ENCODE assay signal across 28 cellular contexts in genomic region chr4:167787231-167787630, GRCh38.
"Had no signal": no experiment of that assay in that cellular context is flagged by ENCODE, and none has a peak within 500 bp of the region (broad histone marks: within the 10 kb centered on the region; RNA-seq: fewer than 3 reads in every experiment).

No MANE protein-coding gene starts in this region.

- ATAC-seq: activated CD4-positive, CD25-positive, alpha-beta regulatory T cell treated with anti-CD3 and anti-CD28 coated beads, Interleukin-2, amount 50 U/mL, for 24 hours; gastrocnemius medialis; left cardiac atrium; stimulated activated naive B cell treated with anti-CD40 and anti-IgM and Interleukin-4, amounts not matched to agents 10 μg/mL and 1 μg/mL and 100 μg/mL, for 72 hours had no signal

- H3K36me3 Mint-ChIP-seq: activated naive CD4-positive, alpha-beta T cell treated with anti-CD3 and anti-CD28 coated beads, Interleukin-2, amount 10 ng/mL, durations not matched to agents 7 days and 5 days; activated naive CD8-positive, alpha-beta T cell treated with anti-CD3 and anti-CD28 coated beads, Interleukin-2, amount 10 ng/mL, durations not matched to agents 7 days and 5 days; stimulated activated naive B cell treated with anti-CD40 and anti-IgM and Interleukin-4, amounts not matched to agents 10 μg/mL and 1 μg/mL and 100 μg/mL, for 72 hours had no signal

- H3K27ac ChIP-seq: brain microvascular endothelial cell, coronary artery, dorsolateral prefrontal cortex, gastrocnemius medialis, hepatocyte, parathyroid adenoma, right atrium auricular region, stomach, thyroid gland, upper lobe of left lung, VCaP had no signal

- H3K4me3 ChIP-seq: coronary artery, dorsolateral prefrontal cortex, gastrocnemius medialis, hepatocyte, right atrium auricular region, stomach, thyroid gland, upper lobe of left lung had no signal

- H3K27me3 Mint-ChIP-seq: activated naive CD4-positive, alpha-beta T cell treated with anti-CD3 and anti-CD28 coated beads, Interleukin-2, amount 10 ng/mL, durations not matched to agents 7 days and 5 days; activated naive CD8-positive, alpha-beta T cell treated with anti-CD3 and anti-CD28 coated beads, Interleukin-2, amount 10 ng/mL, durations not matched to agents 7 days and 5 days; stimulated activated naive B cell treated with anti-CD40 and anti-IgM and Interleukin-4, amounts not matched to agents 10 μg/mL and 1 μg/mL and 100 μg/mL, for 72 hours had no signal

- H3K36me3 ChIP-seq: brain microvascular endothelial cell, gastrocnemius medialis, right atrium auricular region, stomach, thyroid gland, upper lobe of left lung had no signal

- H3K9me3 ChIP-seq: gastrocnemius medialis, right atrium auricular region, stomach, thyroid gland, upper lobe of left lung had no signal

- H3K9ac ChIP-seq: parathyroid adenoma had no signal

- H3K9me3 Mint-ChIP-seq: activated naive CD4-positive, alpha-beta T cell treated with anti-CD3 and anti-CD28 coated beads, Interleukin-2, amount 10 ng/mL, durations not matched to agents 7 days and 5 days; activated naive CD8-positive, alpha-beta T cell treated with anti-CD3 and anti-CD28 coated beads, Interleukin-2, amount 10 ng/mL, durations not matched to agents 7 days and 5 days; nephron had no signal

- H3K4me2 ChIP-seq: hepatocyte had no signal

- H3K27ac Mint-ChIP-seq: activated naive CD4-positive, alpha-beta T cell treated with anti-CD3 and anti-CD28 coated beads, Interleukin-2, amount 10 ng/mL, durations not matched to agents 7 days and 5 days; activated naive CD8-positive, alpha-beta T cell treated with anti-CD3 and anti-CD28 coated beads, Interleukin-2, amount 10 ng/mL, durations not matched to agents 7 days and 5 days; nephron; stimulated activated naive B cell treated with anti-CD40 and anti-IgM and Interleukin-4, amounts not matched to agents 10 μg/mL and 1 μg/mL and 100 μg/mL, for 72 hours had no signal

- H3K79me2 ChIP-seq: hepatocyte, parathyroid adenoma had no signal

- H3K4me1 Mint-ChIP-seq: activated naive CD4-positive, alpha-beta T cell treated with anti-CD3 and anti-CD28 coated beads, Interleukin-2, amount 10 ng/mL, durations not matched to agents 7 days and 5 days; activated naive CD8-positive, alpha-beta T cell treated with anti-CD3 and anti-CD28 coated beads, Interleukin-2, amount 10 ng/mL, durations not matched to agents 7 days and 5 days; stimulated activated naive B cell treated with anti-CD40 and anti-IgM and Interleukin-4, amounts not matched to agents 10 μg/mL and 1 μg/mL and 100 μg/mL, for 72 hours had no signal

- H3K4me1 ChIP-seq: parathyroid adenoma, right atrium auricular region, thyroid gland, upper lobe of left lung had no signal

- H3K27me3 ChIP-seq: brain microvascular endothelial cell, dorsolateral prefrontal cortex, gastrocnemius medialis, hepatocyte, right atrium auricular region, stomach, thyroid gland, upper lobe of left lung had no signal

- DNase-seq: activated CD4-positive, alpha-beta T cell treated with anti-CD3 and anti-CD28 coated beads for 48 hours; activated CD4-positive, alpha-beta T cell treated with anti-CD3 and anti-CD28 coated beads, Interleukin-2, amount 50 U/mL, for 48 hours; activated CD8-positive, alpha-beta memory T cell treated with anti-CD3 and anti-CD28 coated beads for 24 hours; activated gamma-delta T cell; activated naive CD4-positive, alpha-beta T cell treated with anti-CD3 and anti-CD28 coated beads, Interleukin-2, amount 10 ng/mL, durations not matched to agents 7 days and 5 days; activated naive CD8-positive, alpha-beta T cell treated with anti-CD3 and anti-CD28 coated beads, Interleukin-2, amount 10 ng/mL, durations not matched to agents 7 days and 5 days; amniotic stem cell; brain microvascular endothelial cell; dorsolateral prefrontal cortex; effector memory CD4-positive, alpha-beta T cell; gastrocnemius medialis; left cardiac atrium; mammary epithelial cell; nucleus accumbens; stimulated activated CD4-positive, alpha-beta T cell treated with anti-CD3 and anti-CD28 coated beads, Interleukin-15, amount 100 ng/mL, for 24 hours; stimulated activated CD4-positive, alpha-beta T cell treated with anti-CD3 and anti-CD28 coated beads, Interleukin-2, amount 100 ng/mL, for 24 hours; stimulated activated naive B cell treated with anti-CD40 and anti-IgM and Interleukin-4, amounts not matched to agents 10 μg/mL and 1 μg/mL and 100 μg/mL, for 72 hours; stomach; T-helper 9 cell; thyroid gland; upper lobe of left lung had no signal

- H3K4me3 Mint-ChIP-seq: activated naive CD4-positive, alpha-beta T cell treated with anti-CD3 and anti-CD28 coated beads, Interleukin-2, amount 10 ng/mL, durations not matched to agents 7 days and 5 days; activated naive CD8-positive, alpha-beta T cell treated with anti-CD3 and anti-CD28 coated beads, Interleukin-2, amount 10 ng/mL, durations not matched to agents 7 days and 5 days; nephron; stimulated activated naive B cell treated with anti-CD40 and anti-IgM and Interleukin-4, amounts not matched to agents 10 μg/mL and 1 μg/mL and 100 μg/mL, for 72 hours had no signal

- H2AFZ ChIP-seq: hepatocyte, parathyroid adenoma had no signal
